Comparison of ENCODE assay signal across 23 cellular contexts in the genomic region with DNA sequence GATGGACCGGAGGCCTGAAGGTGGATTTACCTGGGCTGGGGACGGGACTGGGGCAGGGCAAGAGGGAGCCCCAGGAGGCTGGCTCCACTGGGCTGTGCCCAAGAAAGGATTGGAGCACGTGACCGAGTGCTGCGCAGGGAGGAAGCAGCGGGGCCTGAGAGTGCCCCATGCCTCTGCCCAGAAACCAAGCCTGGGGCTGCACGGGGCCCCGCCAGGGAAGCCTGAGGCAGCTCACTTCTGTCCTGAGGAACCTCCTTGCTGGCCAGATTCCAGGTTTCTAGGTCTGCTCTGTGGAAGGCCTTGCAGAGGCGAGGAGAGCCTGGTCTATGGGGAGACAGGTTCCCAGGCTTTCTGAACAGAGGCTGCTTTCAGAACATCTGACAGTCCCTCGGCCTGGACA. TPM values are rescaled to one million over a fixed set of nuclear protein-coding genes. Genes with fewer than 3 reads are reported as not detected.
DNase-seq lines count a peak whose midpoint lies in the region; ATAC-seq and TF ChIP-seq lines count a peak whose summit lies in the region.
"Had no signal": no experiment of that assay in that cellular context is flagged by ENCODE, and none has a peak within 500 bp of the region (broad histone marks: within the 10 kb centered on the region; RNA-seq: fewer than 3 reads in every experiment).

No MANE protein-coding gene starts in this region.

- BruUV-seq in OCI-LY7 (replicated peaks; lab: Mats Ljungman, UMichigan), result no TSS peak

- peaks cover 11 to 54% (median 46%) of the 10 kb centered on the region in 10 experiments; a peak in 19 of 20 replicates for H3K4me1 ChIP-seq in BLaER1 treated with 17β-estradiol and CSF1 and Interleukin-3, amounts not matched to agents 10 nM and 100 nM
- no peaks in the 10 kb centered on the region for H3K4me1 ChIP-seq in neural progenitor cell
- H3K4me1 ChIP-seq in OCI-LY7 (ENCODE audit: insufficient read depth, low read length, poor library complexity, severe bottlenecking), result no peaks in the 10 kb centered on the region
- H3K4me1 ChIP-seq in right lobe of liver, result no peaks in the 10 kb centered on the region
- H3K4me1 ChIP-seq: gastroesophageal sphincter had no signal

- no peaks in the 10 kb centered on the region for H3K36me3 Mint-ChIP-seq in neural progenitor cell
- H3K36me3 Mint-ChIP-seq: activated naive CD8-positive, alpha-beta T cell; T-cell had no signal

- peaks cover 12% of the 10 kb centered on the region for H3K27me3 Mint-ChIP-seq in neural progenitor cell (ENCODE audit: insufficient read depth, low read depth)
- H3K27me3 Mint-ChIP-seq: activated naive CD8-positive, alpha-beta T cell had no signal

- H3K27me3 ChIP-seq in BLaER1 treated with 17β-estradiol and CSF1 and Interleukin-3, amounts not matched to agents 10 nM and 100 nM, result no peaks in the 10 kb centered on the region
- H3K27me3 ChIP-seq in neural progenitor cell (no peaks in the 10 kb centered on the region), right lobe of liver (no peaks in the 10 kb centered on the region)

- peaks cover 0 to 15% (median 0%) of the 10 kb centered on the region in 11 experiments; a peak in 5 of 22 replicates for H3K36me3 ChIP-seq in BLaER1 treated with 17β-estradiol and CSF1 and Interleukin-3, amounts not matched to agents 10 nM and 100 nM
- H3K36me3 ChIP-seq in neural progenitor cell (no peaks in the 10 kb centered on the region), OCI-LY7 (ENCODE audit: insufficient read depth, low read length) (no peaks in the 10 kb centered on the region), right lobe of liver (no peaks in the 10 kb centered on the region)
- H3K36me3 ChIP-seq: gastroesophageal sphincter, WERI-Rb-1 had no signal

- no peaks in the 10 kb centered on the region for H3F3A ChIP-seq in neural progenitor cell (ENCODE audit: low read depth)

- H3K79me2 ChIP-seq in neural progenitor cell (ENCODE audit: low read depth) (no peaks in the 10 kb centered on the region), OCI-LY7 (ENCODE audit: insufficient read depth, low read depth, low read length) (no peaks in the 10 kb centered on the region)

- WGBS in right lobe of liver (ENCODE audit: insufficient coverage, low coverage, low lambda C conversion rate, missing lambda C conversion rate), result 80% methylated on average over 1 of the region's 10 CpGs

- peaks cover 0 to 12% (median 0%) of the 10 kb centered on the region in 11 experiments; a peak in 2 of 22 replicates for H4K20me1 ChIP-seq in BLaER1 treated with 17β-estradiol and CSF1 and Interleukin-3, amounts not matched to agents 10 nM and 100 nM
- H4K20me1 ChIP-seq in neural progenitor cell (ENCODE audit: low read depth) (no peaks in the 10 kb centered on the region), OCI-LY7 (ENCODE audit: insufficient read depth, low read length) (no peaks in the 10 kb centered on the region)

- no peak overlapping the region for H3K27ac Mint-ChIP-seq in neural progenitor cell
- H3K27ac Mint-ChIP-seq: activated naive CD8-positive, alpha-beta T cell; HFFc6; T-cell had no signal

- H2AFZ ChIP-seq in neural progenitor cell (replicated peaks), result peak overlapping the region; percentile 58
- no peak overlapping the region for H2AFZ ChIP-seq in OCI-LY7 (ENCODE audit: low read length)

- no peaks in the 10 kb centered on the region for H3K9me2 ChIP-seq in OCI-LY7 (ENCODE audit: insufficient read depth, low read length)

- ATAC-seq in right lobe of liver, result no peak
- ATAC-seq: gastroesophageal sphincter, left ventricle myocardium superior, sciatic nerve, T-cell had no signal

- no peak overlapping the region for H3K4me3 ChIP-seq in BLaER1 treated with 17β-estradiol and CSF1 and Interleukin-3, amounts not matched to agents 10 nM and 100 nM
- H3K4me3 ChIP-seq in neural progenitor cell (no peak overlapping the region), OCI-LY7 (ENCODE audit: low read depth, low read length, poor library complexity, severe bottlenecking) (no peak overlapping the region), right lobe of liver (no peak overlapping the region)
- H3K4me3 ChIP-seq: gastroesophageal sphincter had no signal

- H3K4me3 Mint-ChIP-seq in neural progenitor cell, result no peak overlapping the region
- H3K4me3 Mint-ChIP-seq: activated naive CD8-positive, alpha-beta T cell; brain; HFFc6; T-cell had no signal

- TF ChIP-seq POLR2A in right lobe of liver (IDR thresholded peaks at IDR 0.05), result no peak

- peak overlapping the region in 2 of 11 experiments; percentile 23 to 33; a peak in 1 of 22 replicates for H3K9ac ChIP-seq in BLaER1 treated with 17β-estradiol and CSF1 and Interleukin-3, amounts not matched to agents 10 nM and 100 nM
- no peak overlapping the region for H3K9ac ChIP-seq in neural progenitor cell

- DNase-seq in MV-4-11 (lab: John Stamatoyannopoulos, UW) (peak; percentile 21), astrocyte of the hippocampus (ENCODE audit: low read depth, low spot score) (peak; percentile 16), neural progenitor cell (ENCODE audit: low spot score) (no peak), OCI-LY7 (ENCODE audit: low spot score) (no peak), right lobe of liver (no peak), NCI-H510A treated with DMSO at 0.1 percent for 48 hours (lab: John Stamatoyannopoulos, UW) (no peak)
- DNase-seq: activated T-cell treated with anti-CD3 and anti-CD28 coated beads, Interleukin-2, amount 50 U/mL, for 48 hours; HFFc6; KG1; left ventricle myocardium superior; NCI-H1092 treated with DMSO at 0.1 percent for 48 hours; NCI-H2107; NCI-H748 treated with DMSO at 0.1 percent for 48 hours; stimulated activated naive CD4-positive, alpha-beta T cell; T-cell; WERI-Rb-1 had no signal

- TF ChIP-seq CTCF in neural progenitor cell (IDR thresholded peaks at IDR 0.05), result no peak
- TF ChIP-seq CTCF in OCI-LY7 (conservative IDR thresholded peaks at IDR 0.05; ENCODE audit: low read length), result no peak
- TF ChIP-seq CTCF in right lobe of liver (IDR thresholded peaks at IDR 0.05), result no peak

- no peaks in the 10 kb centered on the region for H3K4me1 Mint-ChIP-seq in neural progenitor cell
- H3K4me1 Mint-ChIP-seq: T-cell had no signal

- POLR2A ChIA-PET in OCI-LY7 (lab: Charles Lee), result interaction anchor here (0.6 kb wide), 1 partner anchor 147 kb away, joined by 6 read pairs; no protein-coding TSS in a partner anchor

- no peak overlapping the region for H3K27ac ChIP-seq in BLaER1 treated with 17β-estradiol and CSF1 and Interleukin-3, amounts not matched to agents 10 nM and 100 nM
- no peak overlapping the region for H3K27ac ChIP-seq in neural progenitor cell
- H3K27ac ChIP-seq in OCI-LY7 (ENCODE audit: low read depth, low read length, poor library complexity, severe bottlenecking), result no peak overlapping the region
- no peak overlapping the region for H3K27ac ChIP-seq in right lobe of liver
- H3K27ac ChIP-seq: gastroesophageal sphincter, WERI-Rb-1 had no signal

- peaks cover 3% of the 10 kb centered on the region for H3K9me3 Mint-ChIP-seq in neural progenitor cell
- H3K9me3 Mint-ChIP-seq: brain, HFFc6, T-cell had no signal

- H3K4me2 ChIP-seq in BLaER1 treated with 17β-estradiol and CSF1 and Interleukin-3, amounts not matched to agents 10 nM and 100 nM, result peak overlapping the region; percentile 9 to 72 (median 55); a peak in 20 of 22 replicates
- H3K4me2 ChIP-seq in neural progenitor cell (no peak overlapping the region), OCI-LY7 (ENCODE audit: low read length) (no peak overlapping the region)

- no peaks in the 10 kb centered on the region for H3K9me3 ChIP-seq in BLaER1 treated with 17β-estradiol and CSF1 and Interleukin-3, amounts not matched to agents 10 nM and 100 nM (replicated peaks in 1 of 11)
- H3K9me3 ChIP-seq in neural progenitor cell (ENCODE audit: low read depth) (no peaks in the 10 kb centered on the region), OCI-LY7 (ENCODE audit: low read length) (no peaks in the 10 kb centered on the region), right lobe of liver (no peaks in the 10 kb centered on the region)
- H3K9me3 ChIP-seq: gastroesophageal sphincter had no signal

- intact Hi-C loops in OCI-LY7 (cut with micrococcal nuclease; ENCODE audit: unreplicated experiment) (no loop called here), right lobe of liver (cut with DNase I) (no loop called here)

- CTCF ChIA-PET in OCI-LY7 (lab: Charles Lee; ENCODE audit: unreplicated experiment), result no interaction called here

RNA-seq across cellular contexts. Expression of gene NGB, which starts 10.4 kb away (rescaled TPM):
- not detected in 2 replicates for total RNA-seq in neural progenitor cell (ENCODE audit: low replicate concordance)
- not detected in 2 replicates for total RNA-seq in OCI-LY7 (2014; rRNA removed; shearing (Covaris generic))
- total RNA-seq in OCI-LY7 (2022), result not detected in 2 replicates
- not detected for total RNA-seq in right lobe of liver
- total RNA-seq: dermis microvascular lymphatic vessel endothelial cell, HFFc6, left ventricle myocardium superior, sciatic nerve, T-cell, ureter had no signal

Comparison
In these comparisons a context has a peak if more than half of its experiments do, and no peak if none do; other contexts are left out.
1. H3K4me2 ChIP-seq: peak in BLaER1 treated with 17β-estradiol and CSF1 and Interleukin-3, amounts not matched to agents 10 nM and 100 nM (11 of 11); none in neural progenitor cell (single experiment) and OCI-LY7 (single experiment).
2. DNase-seq: peak in MV-4-11 (single experiment) and astrocyte of the hippocampus (single experiment); none in neural progenitor cell (single experiment), OCI-LY7 (single experiment), right lobe of liver (0 of 3) and NCI-H510A treated with DMSO at 0.1 percent for 48 hours (single experiment).